In the genomic region with DNA sequence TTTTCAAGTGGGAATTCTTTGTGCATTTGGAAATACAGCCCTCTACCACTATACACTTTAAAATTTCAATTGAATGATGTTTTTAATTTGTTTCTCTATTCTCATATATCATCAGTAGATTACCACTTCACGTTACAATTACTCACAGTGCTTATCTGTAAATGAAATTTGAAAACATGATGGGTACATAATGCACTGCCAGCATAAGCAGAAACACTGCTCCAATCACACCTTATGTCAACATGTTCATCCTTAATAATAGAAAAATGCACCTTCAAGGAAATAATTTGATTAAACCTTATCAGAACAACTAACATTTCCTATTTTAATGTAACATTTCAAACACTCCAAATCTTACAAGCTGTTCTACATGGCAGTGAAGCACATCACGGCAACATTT, we compare ENCODE assay signal across 9 cellular contexts.
"Had no signal": no experiment of that assay in that cellular context is flagged by ENCODE, and none has a peak within 500 bp of the region (broad histone marks: within the 10 kb centered on the region; RNA-seq: fewer than 3 reads in every experiment).

No MANE protein-coding gene starts in this region.

- H3K4me1 Mint-ChIP-seq: IgD-negative memory B cell had no signal

- ATAC-seq: HCT116, HepG2 had no signal

- H3K4me3 Mint-ChIP-seq: HFFc6, IgD-negative memory B cell had no signal

- H3K36me3 Mint-ChIP-seq: IgD-negative memory B cell had no signal

- H3K27ac Mint-ChIP-seq: HFFc6, IgD-negative memory B cell had no signal

- H2AFZ ChIP-seq: GM23248 had no signal

- FAIRE-seq: HepG2 had no signal

- DNase-seq: GM23248, GOT3, H7, HFFc6 had no signal

- H3K4me3 ChIP-seq: GM23248, HAP-1 had no signal

- H3K36me3 ChIP-seq: HAP-1 had no signal

- H3K27me3 Mint-ChIP-seq: IgD-negative memory B cell had no signal

- H3K9ac ChIP-seq: GM23248 had no signal

- H3K9me3 ChIP-seq: HAP-1 had no signal

- H3K27ac ChIP-seq: GM23248, HL-60 had no signal

- H3K4me1 ChIP-seq: HAP-1 had no signal
